In genomic region chr22:37281646-37282384, GRCh38 we compare ENCODE assay signal across 2 cellular contexts.
TF ChIP-seq lines count a peak whose summit lies in the region.

No MANE protein-coding gene starts in this region.

TF ChIP-seq in A549, 52 proteins besides CTCF, POLR2A, EP300 and RAD21:
- TF ChIP-seq CBX8 (IDR thresholded peaks at IDR 0.05): no peak
- no peak for TF ChIP-seq FOSL2 (IDR thresholded peaks at IDR 0.05)
- no peak for TF ChIP-seq FOSL2 (CRISPR knock-in tag; IDR thresholded peaks at IDR 0.05)
- no peak for TF ChIP-seq RARB (CRISPR knock-in tag; IDR thresholded peaks at IDR 0.05)
- peak; percentile 7 for TF ChIP-seq MAFK (IDR thresholded peaks at IDR 0.05; ENCODE audit: partially characterized antibody)
- TF ChIP-seq HEYL (CRISPR knock-in tag; IDR thresholded peaks at IDR 0.05): no peak
- TF ChIP-seq MAZ (IDR thresholded peaks at IDR 0.05; ENCODE audit: borderline replicate concordance, low read depth, low read length): no peak
TF ChIP-seq in A549: peak in this region for 1.

TF ChIP-seq in HepG2, 621 proteins besides CTCF, POLR2A, EP300 and RAD21:
- TF ChIP-seq ZNF614 (CRISPR knock-in tag; IDR thresholded peaks at IDR 0.05; ENCODE audit: borderline replicate concordance): no peak
- TF ChIP-seq ZNF431 (CRISPR knock-in tag; IDR thresholded peaks at IDR 0.05; ENCODE audit: borderline replicate concordance, low read depth): no peak
- 0 out of 2 replicates have a peak, but pooled peaks have one; percentile 3 for TF ChIP-seq MAFF (IDR thresholded peaks at IDR 0.05; ENCODE audit: low read depth, low read length)
- no peak for TF ChIP-seq GATAD1 (CRISPR knock-in tag; IDR thresholded peaks at IDR 0.05)
- no peak for TF ChIP-seq ARID5B (CRISPR knock-in tag; IDR thresholded peaks at IDR 0.05)
- TF ChIP-seq NCOR1 (IDR thresholded peaks at IDR 0.05; ENCODE audit: borderline replicate concordance, low read length): no peak
- TF ChIP-seq KDM1A (CRISPR knock-in tag; IDR thresholded peaks at IDR 0.05): no peak
